In genomic region chr16:72921620-72922019, GRCh38 we compare ENCODE assay signal across 9 cellular contexts.
DNase-seq lines count a peak whose midpoint lies in the region; ATAC-seq and TF ChIP-seq lines count a peak whose summit lies in the region.
"Had no signal": no experiment of that assay in that cellular context is flagged by ENCODE, and none has a peak within 500 bp of the region (broad histone marks: within the 10 kb centered on the region; RNA-seq: fewer than 3 reads in every experiment).

No MANE protein-coding gene starts in this region.

- CTCF ChIA-PET in HEK293 (lab: Yijun Ruan, JAX): no interaction called here
- CTCF ChIA-PET in CD8-positive, alpha-beta memory T cell (lab: Charles Lee): no interaction called here

- ATAC-seq in body of pancreas (no peak), HG03565 (IDR thresholded peaks at IDR 0.05; ENCODE audit: unreplicated experiment) (no peak)
- no peak for ATAC-seq in naive thymus-derived CD8-positive, alpha-beta T cell

- no peak overlapping the region for H3K4me3 ChIP-seq in HEK293 (ENCODE audit: low read depth, low read length)
- H3K4me3 ChIP-seq in body of pancreas: no peak overlapping the region
- no peak overlapping the region for H3K4me3 ChIP-seq in CD8-positive, alpha-beta memory T cell (ENCODE audit: low read length)

- no peak for TF ChIP-seq CTCF in HEK293 (tag by site-specific recombination; IDR thresholded peaks at IDR 0.05)
- TF ChIP-seq CTCF in body of pancreas (IDR thresholded peaks at IDR 0.05): no peak

- no peaks in the 10 kb centered on the region for H3K9me3 Mint-ChIP-seq in naive thymus-derived CD8-positive, alpha-beta T cell
- H3K9me3 Mint-ChIP-seq in CD8-positive, alpha-beta memory T cell: peaks cover 0 to 3% (median 3%) of the 10 kb centered on the region in 5 donors

- intact Hi-C loops in body of pancreas (cut with DNase I): no loop called here

- H3K36me3 ChIP-seq in HEK293 (ENCODE audit: control insufficient read depth in 2 of 2, insufficient read depth in 1 of 2, low read length in 2 of 2): no peaks in the 10 kb centered on the region
- H3K36me3 ChIP-seq in body of pancreas (replicated peaks in 1 of 2; ENCODE audit: insufficient read depth in 1 of 2, low read depth in 2 of 2): no peaks in the 10 kb centered on the region
- no peaks in the 10 kb centered on the region for H3K36me3 ChIP-seq in CD8-positive, alpha-beta memory T cell (ENCODE audit: insufficient read depth, low read length)

- no peaks in the 10 kb centered on the region for H3K27me3 ChIP-seq in body of pancreas
- H3K27me3 ChIP-seq in CD8-positive, alpha-beta memory T cell (ENCODE audit: insufficient read depth, low read length, poor library complexity, severe bottlenecking): no peaks in the 10 kb centered on the region

- H3K4me1 ChIP-seq in HEK293 (ENCODE audit: control insufficient read depth, insufficient read depth, low read length): peaks cover 1% of the 10 kb centered on the region; the same call in 1 of the 2 replicates
- H3K4me1 ChIP-seq in body of pancreas: peaks cover 49% of the 10 kb centered on the region
- H3K4me1 ChIP-seq in CD8-positive, alpha-beta memory T cell (ENCODE audit: insufficient read depth, low read length): no peaks in the 10 kb centered on the region

- H3K27ac ChIP-seq in HEK293 (ENCODE audit: extremely low read depth, low read depth, low read length) (no peak overlapping the region), body of pancreas (peak overlapping the region; percentile 7 to 82 (median 41))
- H3K27ac ChIP-seq in CD8-positive, alpha-beta memory T cell (ENCODE audit: low read depth, low read length): no peak overlapping the region

- peak; percentile 50 for DNase-seq in AG08395 (ENCODE audit: low spot score)
- DNase-seq in body of pancreas: peak; percentile 33 to 66 (median 62)
- no peak for DNase-seq in naive thymus-derived CD8-positive, alpha-beta T cell
- DNase-seq in CD8-positive, alpha-beta memory T cell: no peak
- no peak for DNase-seq in stimulated activated CD4-positive, alpha-beta T cell treated with anti-CD3 and anti-CD28 coated beads, Interleukin-4, amount 100 ng/mL, for 24 hours
- DNase-seq in 8988T: no peak
- DNase-seq: OCI-M1 had no signal

- peaks cover 0 to 5% (median 0%) of the 10 kb centered on the region in 5 donors for H3K27me3 Mint-ChIP-seq in naive thymus-derived CD8-positive, alpha-beta T cell
- peaks cover 0 to 8% of the 10 kb centered on the region in 2 donors for H3K27me3 Mint-ChIP-seq in CD8-positive, alpha-beta memory T cell

- H3K9me3 ChIP-seq in HEK293 (ENCODE audit: control insufficient read depth, insufficient read depth, low read depth, low read length): no peaks in the 10 kb centered on the region
- no peaks in the 10 kb centered on the region for H3K9me3 ChIP-seq in body of pancreas
- H3K9me3 ChIP-seq in CD8-positive, alpha-beta memory T cell (ENCODE audit: low read length): no peaks in the 10 kb centered on the region

- H3K36me3 Mint-ChIP-seq in naive thymus-derived CD8-positive, alpha-beta T cell: no peaks in the 10 kb centered on the region
- no peaks in the 10 kb centered on the region for H3K36me3 Mint-ChIP-seq in CD8-positive, alpha-beta memory T cell

- WGBS in body of pancreas, 2 donors: 62 to 91% methylated on average over 15 of the region's 15 CpGs

- H3K4me3 Mint-ChIP-seq in naive thymus-derived CD8-positive, alpha-beta T cell: peak overlapping the region; percentile 0 to 82 (median 60)
- H3K4me3 Mint-ChIP-seq in CD8-positive, alpha-beta memory T cell: no peak overlapping the region

- peak overlapping the region in 4 of 10 donors; percentile 38 to 85 (median 60) for H3K27ac Mint-ChIP-seq in naive thymus-derived CD8-positive, alpha-beta T cell
- H3K27ac Mint-ChIP-seq in CD8-positive, alpha-beta memory T cell: peak overlapping the region in 1 of 8 donors; percentile 5

- POLR2A ChIA-PET in HEK293 (lab: Yijun Ruan, JAX): no interaction called here
- POLR2A ChIA-PET in naive thymus-derived CD8-positive, alpha-beta T cell (lab: Charles Lee): no interaction called here
- POLR2A ChIA-PET in CD8-positive, alpha-beta memory T cell (lab: Charles Lee): no interaction called here

- no peak for TF ChIP-seq POLR2A in body of pancreas (IDR thresholded peaks at IDR 0.05)

- peaks cover 6 to 27% (median 7%) of the 10 kb centered on the region in 4 donors for H3K4me1 Mint-ChIP-seq in naive thymus-derived CD8-positive, alpha-beta T cell
- peaks cover 0 to 8% (median 6%) of the 10 kb centered on the region in 3 donors for H3K4me1 Mint-ChIP-seq in CD8-positive, alpha-beta memory T cell

TF ChIP-seq in HEK293, 187 proteins besides CTCF, POLR2A, EP300 and RAD21:
- TF ChIP-seq GFI1B (tag by site-specific recombination; IDR thresholded peaks at IDR 0.05): no peak
- no peak for TF ChIP-seq KLF9 (tag by site-specific recombination; IDR thresholded peaks at IDR 0.05; ENCODE audit: low read depth)
- TF ChIP-seq ATF2 (tag by site-specific recombination; IDR thresholded peaks at IDR 0.05; ENCODE audit: low read depth): no peak
- no peak for TF ChIP-seq ZNF626 (tag by site-specific recombination; IDR thresholded peaks at IDR 0.05)
- no peak for TF ChIP-seq ZNF449 (tag by site-specific recombination; IDR thresholded peaks at IDR 0.05)
- no peak for TF ChIP-seq ZBTB7A (tag by site-specific recombination; IDR thresholded peaks at IDR 0.05; ENCODE audit: low read depth)
- TF ChIP-seq ZFP69B (tag by site-specific recombination; IDR thresholded peaks at IDR 0.05): no peak
- TF ChIP-seq ZNF629 (tag by site-specific recombination; IDR thresholded peaks at IDR 0.05): no peak
- TF ChIP-seq ZNF76 (tag by site-specific recombination; IDR thresholded peaks at IDR 0.05; ENCODE audit: borderline replicate concordance, low read depth): no peak
- TF ChIP-seq KLF17 (tag by site-specific recombination; IDR thresholded peaks at IDR 0.05): no peak
- TF ChIP-seq GLIS1 (tag by site-specific recombination; IDR thresholded peaks at IDR 0.05): no peak
- no peak for TF ChIP-seq ZNF677 (tag by site-specific recombination; IDR thresholded peaks at IDR 0.05)
- TF ChIP-seq ZIC2 (tag by site-specific recombination; IDR thresholded peaks at IDR 0.05): peak; percentile 79
- peak; percentile 24; the same call in 1 of the 2 replicates for TF ChIP-seq ZBTB20 (tag by site-specific recombination; IDR thresholded peaks at IDR 0.05)

Comparison
In these comparisons a context has a peak if more than half of its experiments do, and no peak if none do; other contexts are left out.
1. DNase-seq: peak in AG08395 (single experiment) and body of pancreas (4 of 4); none in naive thymus-derived CD8-positive, alpha-beta T cell (0 of 10), CD8-positive, alpha-beta memory T cell (0 of 5), stimulated activated CD4-positive, alpha-beta T cell treated with anti-CD3 and anti-CD28 coated beads, Interleukin-4, amount 100 ng/mL, for 24 hours (single experiment) and 8988T (single experiment).
2. H3K27ac ChIP-seq: peak in body of pancreas (4 of 4); none in HEK293 (single experiment) and CD8-positive, alpha-beta memory T cell (single experiment).
3. H3K4me3 Mint-ChIP-seq: peak in naive thymus-derived CD8-positive, alpha-beta T cell (10 of 10); none in CD8-positive, alpha-beta memory T cell (0 of 7).